ENCODE assay signal across 24 cellular contexts in genomic region chr9:25603106-25603505, GRCh38.
"Had no signal": no experiment of that assay in that cellular context is flagged by ENCODE, and none has a peak within 500 bp of the region (broad histone marks: within the 10 kb centered on the region; RNA-seq: fewer than 3 reads in every experiment).

No MANE protein-coding gene starts in this region.

- DNase-seq: dermis blood vessel endothelial cell; effector memory CD8-positive, alpha-beta T cell; foreskin fibroblast; gastrocnemius medialis; head of caudate nucleus; left cardiac atrium; left lung; mesenchymal stem cell; midbrain; naive thymus-derived CD4-positive, alpha-beta T cell; nucleus accumbens; posterior cingulate gyrus; retina; spleen; stimulated activated CD4-positive, alpha-beta T cell treated with anti-CD3 and anti-CD28 coated beads, Interleukin-4, amount 100 ng/mL, for 4 hours; stimulated activated naive CD8-positive, alpha-beta T cell treated with anti-CD3 and anti-CD28 coated beads, Interleukin-15, Interleukin-2, amounts not matched to agents 100 U/mL and 50 U/mL, for 24 hours; upper lobe of left lung had no signal

- H3K27me3 Mint-ChIP-seq: effector memory CD8-positive, alpha-beta T cell; naive thymus-derived CD4-positive, alpha-beta T cell; stimulated activated memory B cell treated with anti-CD40 and anti-IgM and Interleukin-4, amounts not matched to agents 10 μg/mL and 1 μg/mL and 100 μg/mL, for 72 hours had no signal

- H3K36me3 Mint-ChIP-seq: naive thymus-derived CD4-positive, alpha-beta T cell; stimulated activated memory B cell treated with anti-CD40 and anti-IgM and Interleukin-4, amounts not matched to agents 10 μg/mL and 1 μg/mL and 100 μg/mL, for 72 hours had no signal

- H3K4me3 ChIP-seq: coronary artery, gastrocnemius medialis, left lung, skin epidermis, spleen, thoracic aorta, tibial nerve, upper lobe of left lung had no signal

- H3K36me3 ChIP-seq: gastrocnemius medialis, left lung, spleen, thoracic aorta, tibial nerve, upper lobe of left lung had no signal

- H3K27me3 ChIP-seq: gastrocnemius medialis, left lung, spleen, tibial nerve, upper lobe of left lung had no signal

- ATAC-seq: effector memory CD8-positive, alpha-beta T cell; gastrocnemius medialis; left cardiac atrium; naive thymus-derived CD4-positive, alpha-beta T cell; stimulated activated memory B cell treated with anti-CD40 and anti-IgM and Interleukin-4, amounts not matched to agents 10 μg/mL and 1 μg/mL and 100 μg/mL, for 72 hours; stimulated activated naive CD8-positive, alpha-beta T cell treated with anti-CD3 and anti-CD28 coated beads, Interleukin-15, Interleukin-2, amounts not matched to agents 100 U/mL and 50 U/mL, for 24 hours had no signal

- H3K27ac Mint-ChIP-seq: effector memory CD8-positive, alpha-beta T cell; naive thymus-derived CD4-positive, alpha-beta T cell; stimulated activated memory B cell treated with anti-CD40 and anti-IgM and Interleukin-4, amounts not matched to agents 10 μg/mL and 1 μg/mL and 100 μg/mL, for 72 hours had no signal

- H3K4me3 Mint-ChIP-seq: effector memory CD8-positive, alpha-beta T cell; naive thymus-derived CD4-positive, alpha-beta T cell; nephron; stimulated activated memory B cell treated with anti-CD40 and anti-IgM and Interleukin-4, amounts not matched to agents 10 μg/mL and 1 μg/mL and 100 μg/mL, for 72 hours had no signal

- H3K4me1 Mint-ChIP-seq: naive thymus-derived CD4-positive, alpha-beta T cell; stimulated activated memory B cell treated with anti-CD40 and anti-IgM and Interleukin-4, amounts not matched to agents 10 μg/mL and 1 μg/mL and 100 μg/mL, for 72 hours had no signal

- H3K9me3 Mint-ChIP-seq: nephron had no signal

- H3K27ac ChIP-seq: coronary artery, epithelial cell of prostate, gastrocnemius medialis, left lung, skin epidermis, spleen, thoracic aorta, tibial nerve, upper lobe of left lung had no signal

- H3K4me1 ChIP-seq: gastrocnemius medialis, left lung, spleen, tibial nerve, upper lobe of left lung had no signal
